8 cellular contexts compared by ENCODE assay signal in genomic region chr7:95511716-95512260, GRCh38. TPM values are rescaled to one million over a fixed set of nuclear protein-coding genes. Genes with fewer than 3 reads are reported as not detected.
DNase-seq lines count a peak whose midpoint lies in the region; ATAC-seq and TF ChIP-seq lines count a peak whose summit lies in the region.

No MANE protein-coding gene starts in this region.

- peak; percentile 46 for DNase-seq in activated gamma-delta T cell treated with Interleukin-2 at 50 U/mL for 16 hours
- no peak for DNase-seq in activated gamma-delta T cell (lab: John Stamatoyannopoulos, UW)
- peak; percentile 92 for DNase-seq in NAMALWA (ENCODE audit: low spot score)
- peak; percentile 59 for DNase-seq in T-helper 2 cell treated with Interferon-gamma antibody and Interleukin-4, amounts not matched to agents 5 μg/mL and 100 μg/mL, for 36 hours (ENCODE audit: low spot score)
- peak; percentile 51 to 58 (median 53) for DNase-seq in immature natural killer cell
- peak; percentile 67 for DNase-seq in stimulated activated CD4-positive, alpha-beta T cell treated with anti-CD3 and anti-CD28 coated beads, Interleukin-15, amount 100 ng/mL, for 24 hours

- peak; percentile 89 for ATAC-seq in HG02623 (IDR thresholded peaks at IDR 0.05; ENCODE audit: unreplicated experiment)

- no peak overlapping the region for H3K27ac Mint-ChIP-seq in T-helper 2 cell treated with Interferon-gamma antibody and Interleukin-4, amounts not matched to agents 5 μg/mL and 100 μg/mL, for 36 hours
- H3K27ac Mint-ChIP-seq in brain: no peak overlapping the region
- H3K27ac Mint-ChIP-seq in immature natural killer cell: peak overlapping the region in 1 of 6 donors; percentile 23

- no peak overlapping the region for H3K4me3 Mint-ChIP-seq in T-helper 2 cell treated with Interferon-gamma antibody and Interleukin-4, amounts not matched to agents 5 μg/mL and 100 μg/mL, for 36 hours
- H3K4me3 Mint-ChIP-seq in brain (no peak overlapping the region), immature natural killer cell (no peak overlapping the region)

- no peaks in the 10 kb centered on the region for H3K36me3 Mint-ChIP-seq in T-helper 2 cell treated with Interferon-gamma antibody and Interleukin-4, amounts not matched to agents 5 μg/mL and 100 μg/mL, for 36 hours (ENCODE audit: low read depth)
- H3K36me3 Mint-ChIP-seq in brain: no peaks in the 10 kb centered on the region
- no peaks in the 10 kb centered on the region for H3K36me3 Mint-ChIP-seq in immature natural killer cell

- TF ChIP-seq CTCF in brain (conservative IDR thresholded peaks at IDR 0.05): peak; percentile 69 to 79

- peaks cover 4% of the 10 kb centered on the region for H3K4me1 Mint-ChIP-seq in T-helper 2 cell treated with Interferon-gamma antibody and Interleukin-4, amounts not matched to agents 5 μg/mL and 100 μg/mL, for 36 hours (ENCODE audit: low read depth)
- H3K4me1 Mint-ChIP-seq in brain (peaks cover 5% of the 10 kb centered on the region), immature natural killer cell (peaks cover 0 to 2% of the 10 kb centered on the region in 2 donors)

- H3K27me3 Mint-ChIP-seq in T-helper 2 cell treated with Interferon-gamma antibody and Interleukin-4, amounts not matched to agents 5 μg/mL and 100 μg/mL, for 36 hours (ENCODE audit: low read depth): peaks cover 26% of the 10 kb centered on the region
- H3K27me3 Mint-ChIP-seq in brain (no peaks in the 10 kb centered on the region), immature natural killer cell (ENCODE audit: low read depth in 3 of 3) (peaks cover 0 to 3% (median 2%) of the 10 kb centered on the region in 3 donors)

- no peaks in the 10 kb centered on the region for H3K9me3 Mint-ChIP-seq in T-helper 2 cell treated with Interferon-gamma antibody and Interleukin-4, amounts not matched to agents 5 μg/mL and 100 μg/mL, for 36 hours
- H3K9me3 Mint-ChIP-seq in brain: peaks cover 0 to 3% (median 0%) of the 10 kb centered on the region in 5 experiments
- no peaks in the 10 kb centered on the region for H3K9me3 Mint-ChIP-seq in immature natural killer cell

RNA-seq across cellular contexts. Expression of gene ASB4, which starts 26.0 kb away (rescaled TPM):
- polyA plus RNA-seq in brain (ENCODE audit: insufficient read depth, low read depth, low replicate concordance) (0.53 TPM), immature natural killer cell (not detected)
